Comparison of ENCODE assay signal across 21 cellular contexts in the genomic region with DNA sequence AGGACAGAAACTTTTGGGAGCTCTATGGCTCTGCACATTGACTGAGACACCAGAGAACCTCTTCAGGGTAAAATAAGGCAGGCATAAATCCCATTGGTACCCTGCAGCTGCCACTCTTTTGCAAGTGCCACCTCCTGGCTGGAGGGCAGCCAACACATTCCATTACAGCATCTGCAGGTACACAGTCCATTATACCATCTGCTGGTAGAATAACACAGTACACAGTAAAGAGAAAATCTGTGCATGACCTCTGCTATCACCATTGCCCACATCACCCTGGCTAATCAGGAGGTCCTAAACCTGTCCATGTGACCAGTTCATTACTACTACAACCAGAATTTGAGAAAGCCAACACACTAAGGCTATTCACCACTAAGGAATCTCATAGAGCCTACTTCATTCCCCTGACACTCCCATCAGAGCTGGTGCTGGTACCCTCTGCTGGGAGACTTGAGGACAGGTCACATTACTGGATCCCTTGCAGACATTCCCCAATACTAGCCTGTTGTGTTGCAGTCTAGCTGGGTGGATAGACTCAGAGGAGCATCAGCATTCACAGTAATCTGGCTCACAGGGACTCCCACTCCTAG.
"Had no signal": no experiment of that assay in that cellular context is flagged by ENCODE, and none has a peak within 500 bp of the region (broad histone marks: within the 10 kb centered on the region; RNA-seq: fewer than 3 reads in every experiment).

No MANE protein-coding gene starts in this region.

- H3K27ac ChIP-seq: dorsolateral prefrontal cortex, gastrocnemius medialis, tibial artery had no signal

- H3K9me3 ChIP-seq: gastrocnemius medialis, tibial artery had no signal

- H3K36me3 ChIP-seq: gastrocnemius medialis, tibial artery had no signal

- H3K27me3 ChIP-seq: dorsolateral prefrontal cortex, gastrocnemius medialis, tibial artery had no signal

- H3K4me3 ChIP-seq: dorsolateral prefrontal cortex, gastrocnemius medialis, tibial artery had no signal

- H3K4me1 ChIP-seq: gastrocnemius medialis, tibial artery had no signal

- FAIRE-seq: colon, kidney, urothelium cell line had no signal

- DNase-seq: activated B cell treated with CpG ODN at 0.5 μM for 24 hours; activated CD4-positive, alpha-beta memory T cell treated with anti-CD3 and anti-CD28 coated beads for 36 hours; activated CD4-positive, alpha-beta T cell treated with anti-CD3 and anti-CD28 coated beads for 4 hours; activated CD8-positive, alpha-beta memory T cell treated with anti-CD3 and anti-CD28 coated beads, Interleukin-2, amount 10 ng/mL, durations not matched to agents 7 days and 5 days; activated naive CD4-positive, alpha-beta T cell; activated naive CD8-positive, alpha-beta T cell treated with anti-CD3 and anti-CD28 coated beads, Interleukin-2, amount 10 ng/mL, durations not matched to agents 7 days and 5 days; amygdala; central memory CD4-positive, alpha-beta T cell; dorsolateral prefrontal cortex; erythroblast; gastrocnemius medialis; head of caudate nucleus; kidney; midbrain; occipital lobe; stimulated activated CD8-positive, alpha-beta memory T cell treated with anti-CD3 and anti-CD28 coated beads, Interleukin-4, amount 100 ng/mL, for 48 hours; stimulated activated naive CD4-positive, alpha-beta T cell treated with Interleukin-2 at 50 U/mL for 16 hours; substantia nigra; tibial artery had no signal
